Comparison of ENCODE assay signal across 7 cellular contexts in genomic region chr19:48966541-48967345, GRCh38. TPM values are rescaled to one million over a fixed set of nuclear protein-coding genes. Genes with fewer than 3 reads are reported as not detected.
DNase-seq lines count a peak whose midpoint lies in the region; ATAC-seq, FAIRE-seq and TF ChIP-seq lines count a peak whose summit lies in the region.

No MANE protein-coding gene starts in this region.

- intact Hi-C loops in endothelial cell of umbilical vein (cut with micrococcal nuclease), result no loop called here

- H3K27ac ChIP-seq in Peyer's patch (peak overlapping the region; percentile 80 to 96 (median 96)), endothelial cell of umbilical vein (ENCODE audit: insufficient read depth, low read depth, low read length) (no peak overlapping the region), parathyroid adenoma (peak overlapping the region; percentile 18)

- CTCF ChIA-PET in endothelial cell of umbilical vein (lab: Charles Lee), result interaction anchor here (0.8 to 2.7 kb wide), 5 partner anchors 27 to 179 kb away, joined by 3 to 20 read pairs (median 12); partner anchors contain the start of gene RUVBL2

- H2AFZ ChIP-seq in endothelial cell of umbilical vein (ENCODE audit: low read depth, low read length) (no peak overlapping the region), parathyroid adenoma (no peak overlapping the region)

- peaks cover 3% of the 10 kb centered on the region for H4K20me1 ChIP-seq in endothelial cell of umbilical vein (replicated peaks; ENCODE audit: control insufficient read depth, extremely low read depth, insufficient read depth, low read length)

- H3K4me3 ChIP-seq in Peyer's patch, result peak overlapping the region; percentile 58 to 91 (median 74)
- peak overlapping the region; percentile 35 to 79 (median 60) for H3K4me3 ChIP-seq in endothelial cell of umbilical vein (replicated peaks in 1 of 3; ENCODE audit: insufficient read depth in 1 of 3, low read depth in 1 of 3, low read length in 3 of 3)
- H3K4me3 ChIP-seq in parathyroid adenoma (ENCODE audit: low read depth, low read length), result peak overlapping the region; percentile 94

- H3K36me3 ChIP-seq in Peyer's patch (peaks cover 0 to 48% (median 0%) of the 10 kb centered on the region in 3 donors), endothelial cell of umbilical vein (ENCODE audit: control insufficient read depth in 2 of 2, extremely low read depth in 1 of 2, insufficient read depth in 2 of 2, low read length in 2 of 2) (peaks cover 3 to 9% of the 10 kb centered on the region in 2 experiments), parathyroid adenoma (ENCODE audit: control insufficient read depth, insufficient read depth, low read length) (no peaks in the 10 kb centered on the region)

- H3K4me1 ChIP-seq in Peyer's patch (peaks cover 0 to 40% (median 32%) of the 10 kb centered on the region in 4 donors), endothelial cell of umbilical vein (ENCODE audit: control insufficient read depth, extremely low read depth, insufficient read depth, low read length) (peaks cover 25% of the 10 kb centered on the region), parathyroid adenoma (peaks cover 35% of the 10 kb centered on the region)

- H3K9me3 ChIP-seq in Peyer's patch (no peaks in the 10 kb centered on the region), endothelial cell of umbilical vein (replicated peaks; ENCODE audit: control insufficient read depth, insufficient read depth, low read length) (no peaks in the 10 kb centered on the region), parathyroid adenoma (ENCODE audit: control insufficient read depth, low read length) (no peaks in the 10 kb centered on the region)

- peak; percentile 44 for FAIRE-seq in endothelial cell of umbilical vein (lab: Jason Lieb, UNC)

- POLR2A ChIA-PET in endothelial cell of umbilical vein (lab: Charles Lee), result interaction anchor here (0.6 to 2.3 kb wide), 3 partner anchors 91 to 201 kb away, joined by 4 to 14 read pairs (median 4); partner anchors contain the start of gene PPP1R15A

- TF ChIP-seq POLR2A in Peyer's patch (IDR thresholded peaks at IDR 0.05) (no peak), endothelial cell of umbilical vein (IDR thresholded peaks at IDR 0.05; ENCODE audit: low read depth, low read length) (no peak)

- DNase-seq in HCEC 1CT (peak; percentile 24), Peyer's patch (no peak), endothelial cell of umbilical vein (ENCODE audit: low read depth, low spot score) (no peak), amniotic stem cell (lab: John Stamatoyannopoulos, UW) (no peak), GM19238 (ENCODE audit: insufficient read length, low spot score) (no peak)

- H3K79me2 ChIP-seq in endothelial cell of umbilical vein (ENCODE audit: control insufficient read depth, insufficient read depth, low read length) (peaks cover 16% of the 10 kb centered on the region), parathyroid adenoma (peaks cover 5% of the 10 kb centered on the region)

- H3K9me1 ChIP-seq in endothelial cell of umbilical vein (replicated peaks; ENCODE audit: control insufficient read depth, extremely low read depth, insufficient read depth, low read length), result no peaks in the 10 kb centered on the region

- H3K27me3 ChIP-seq in Peyer's patch (no peaks in the 10 kb centered on the region), endothelial cell of umbilical vein (ENCODE audit: control insufficient read depth in 2 of 2, insufficient read depth in 2 of 2, low read length in 2 of 2) (no peaks in the 10 kb centered on the region), parathyroid adenoma (ENCODE audit: control insufficient read depth, insufficient read depth, low read length) (no peaks in the 10 kb centered on the region)

- no TSS peak for BruUV-seq in endothelial cell of umbilical vein (replicated peaks; lab: Mats Ljungman, UMichigan)

- peak overlapping the region; percentile 62 for H3K4me2 ChIP-seq in endothelial cell of umbilical vein (ENCODE audit: insufficient read depth, low read length)
- H3K4me2 ChIP-seq in parathyroid adenoma (ENCODE audit: low read length), result peak overlapping the region; percentile 100

- no peak for TF ChIP-seq CTCF in Peyer's patch (IDR thresholded peaks at IDR 0.05)
- TF ChIP-seq CTCF in endothelial cell of umbilical vein (IDR thresholded peaks at IDR 0.05; ENCODE audit: extremely low read depth in 1 of 2, insufficient read depth in 1 of 2, low read depth in 1 of 2, low read length in 2 of 2), result no peak
- TF ChIP-seq CTCF in parathyroid adenoma (IDR thresholded peaks at IDR 0.05), result no peak

- dilution Hi-C loops in endothelial cell of umbilical vein (cut with MboI; ENCODE audit: extremely low pct_ligation_motif_present, low sequenced_read_pairs), result no loop called here

- H3K9ac ChIP-seq in endothelial cell of umbilical vein (replicated peaks; ENCODE audit: extremely low read depth, insufficient read depth, low read length) (no peak overlapping the region), parathyroid adenoma (no peak overlapping the region)

- no peak for ATAC-seq in HG03196 (IDR thresholded peaks at IDR 0.05; ENCODE audit: unreplicated experiment)

TF ChIP-seq in endothelial cell of umbilical vein, 7 proteins besides CTCF, POLR2A, EP300 and RAD21 (continues in another document):
- no peak for TF ChIP-seq POLR2AphosphoS5 (IDR thresholded peaks at IDR 0.05; ENCODE audit: insufficient read depth, low read depth, low read length)
- no peak for TF ChIP-seq MAX (IDR thresholded peaks at IDR 0.05; ENCODE audit: insufficient read depth, insufficient read length)
- no peak for TF ChIP-seq FOS (IDR thresholded peaks at IDR 0.05; ENCODE audit: borderline replicate concordance, insufficient read depth, low read length)
- no peak for TF ChIP-seq EZH2 (IDR thresholded peaks at IDR 0.05; ENCODE audit: borderline replicate concordance, low read depth, low read length, severe bottlenecking)
- TF ChIP-seq MYC (IDR thresholded peaks at IDR 0.05; ENCODE audit: low read depth, low read length), result no peak
- no peak for TF ChIP-seq JUN (IDR thresholded peaks at IDR 0.05; ENCODE audit: borderline replicate concordance, insufficient read depth, insufficient read length, low read depth)

RNA-seq across cellular contexts. Expression of gene FTL, which starts 1.6 kb away (rescaled TPM):
- total RNA-seq in Peyer's patch (1,000 to 10,000 TPM; 5,249 to 9,852 (median 6,180) TPM), endothelial cell of umbilical vein (1,636 and 1,937 TPM in 2 replicates)
- 2,748 and 3,914 TPM in 2 replicates for polyA plus RNA-seq in endothelial cell of umbilical vein
- 1,662 and 2,128 TPM in 2 replicates for polyA plus RNA-seq in endothelial cell of umbilical vein (2011; cell fraction: cytosol; rRNA removed)
- 331 and 578 TPM in 2 replicates for polyA plus RNA-seq in endothelial cell of umbilical vein (2011; cell fraction: nucleus; rRNA removed)
- polyA plus RNA-seq in endothelial cell of umbilical vein (2012), result 2,261 and 3,115 TPM in 2 replicates
- polyA minus RNA-seq in endothelial cell of umbilical vein, result 849 and 921 TPM in 2 replicates
- 537 TPM for polyA minus RNA-seq in endothelial cell of umbilical vein (2011; cell fraction: cytosol; rRNA and poly(A)+ RNA removed)
- polyA minus RNA-seq in endothelial cell of umbilical vein (2011; cell fraction: nucleus; rRNA and poly(A)+ RNA removed), result 79.5 and 111 TPM in 2 replicates

RNA-seq across cellular contexts. Expression of gene BAX, which starts 12.1 kb away (rescaled TPM):
- 100 to 1,000 TPM in 3 of 4 donors, 10 to 100 TPM in 1; 71.0 to 138 (median 104) TPM for total RNA-seq in Peyer's patch
- total RNA-seq in endothelial cell of umbilical vein, result 267 and 295 TPM in 2 replicates
- 283 and 359 TPM in 2 replicates for polyA plus RNA-seq in endothelial cell of umbilical vein
- 221 and 270 TPM in 2 replicates for polyA plus RNA-seq in endothelial cell of umbilical vein (2011; cell fraction: cytosol; rRNA removed)
- 241 and 245 TPM in 2 replicates for polyA plus RNA-seq in endothelial cell of umbilical vein (2011; cell fraction: nucleus; rRNA removed)
- polyA plus RNA-seq in endothelial cell of umbilical vein (2012), result 414 and 430 TPM in 2 replicates
- 121 and 127 TPM in 2 replicates for polyA minus RNA-seq in endothelial cell of umbilical vein
- 38.0 TPM for polyA minus RNA-seq in endothelial cell of umbilical vein (2011; cell fraction: cytosol; rRNA and poly(A)+ RNA removed)
- 77.4 and 104 TPM in 2 replicates for polyA minus RNA-seq in endothelial cell of umbilical vein (2011; cell fraction: nucleus; rRNA and poly(A)+ RNA removed)

RNA-seq across cellular contexts. Expression of gene GYS1, which starts 26.4 kb away (rescaled TPM):
- total RNA-seq in Peyer's patch (10 to 100 TPM; 24.8 to 61.8 (median 44.0) TPM), endothelial cell of umbilical vein (53.9 and 58.9 TPM in 2 replicates)
- 39.0 and 41.7 TPM in 2 replicates for polyA plus RNA-seq in endothelial cell of umbilical vein
- 28.7 and 31.3 TPM in 2 replicates for polyA plus RNA-seq in endothelial cell of umbilical vein (2011; cell fraction: cytosol; rRNA removed)
- polyA plus RNA-seq in endothelial cell of umbilical vein (2011; cell fraction: nucleus; rRNA removed), result 58.2 and 75.4 TPM in 2 replicates
- 57.7 and 64.6 TPM in 2 replicates for polyA plus RNA-seq in endothelial cell of umbilical vein (2012)
- polyA minus RNA-seq in endothelial cell of umbilical vein, result 41.1 and 61.1 TPM in 2 replicates
- 38.7 TPM for polyA minus RNA-seq in endothelial cell of umbilical vein (2011; cell fraction: cytosol; rRNA and poly(A)+ RNA removed)
- polyA minus RNA-seq in endothelial cell of umbilical vein (2011; cell fraction: nucleus; rRNA and poly(A)+ RNA removed), result 26.9 and 29.9 TPM in 2 replicates

RNA-seq across cellular contexts. Expression of gene RUVBL2, which starts 26.9 kb away (rescaled TPM):
- total RNA-seq in Peyer's patch (100 to 1,000 TPM in 1 of 4 donors, 10 to 100 TPM in 3; 34.2 to 111 (median 42.8) TPM), endothelial cell of umbilical vein (110 and 115 TPM in 2 replicates)
- 185 and 200 TPM in 2 replicates for polyA plus RNA-seq in endothelial cell of umbilical vein
- 190 and 194 TPM in 2 replicates for polyA plus RNA-seq in endothelial cell of umbilical vein (2011; cell fraction: cytosol; rRNA removed)
- 192 and 197 TPM in 2 replicates for polyA plus RNA-seq in endothelial cell of umbilical vein (2011; cell fraction: nucleus; rRNA removed)
- polyA plus RNA-seq in endothelial cell of umbilical vein (2012), result 148 and 185 TPM in 2 replicates
- polyA minus RNA-seq in endothelial cell of umbilical vein, result 106 and 142 TPM in 2 replicates
- polyA minus RNA-seq in endothelial cell of umbilical vein (2011; cell fraction: cytosol; rRNA and poly(A)+ RNA removed), result 189 TPM
- 39.0 and 64.7 TPM in 2 replicates for polyA minus RNA-seq in endothelial cell of umbilical vein (2011; cell fraction: nucleus; rRNA and poly(A)+ RNA removed)

RNA-seq across cellular contexts. Expression of gene DHDH, which starts 33.2 kb away (rescaled TPM):
- total RNA-seq in Peyer's patch, result 10 to 100 TPM in 3 of 4 donors, not detected in 1; 14.6 to 55.5 (median 45.9) TPM
- not detected in 2 replicates for total RNA-seq in endothelial cell of umbilical vein
- not detected in 2 replicates for polyA plus RNA-seq in endothelial cell of umbilical vein
- not detected in 2 replicates for polyA plus RNA-seq in endothelial cell of umbilical vein (2011; cell fraction: cytosol; rRNA removed)
- polyA plus RNA-seq in endothelial cell of umbilical vein (2011; cell fraction: nucleus; rRNA removed), result not detected in 2 replicates
- not detected in 2 replicates for polyA plus RNA-seq in endothelial cell of umbilical vein (2012)
- not detected in 2 replicates for polyA minus RNA-seq in endothelial cell of umbilical vein
- not detected for polyA minus RNA-seq in endothelial cell of umbilical vein (2011; cell fraction: cytosol; rRNA and poly(A)+ RNA removed)
- not detected in 2 replicates for polyA minus RNA-seq in endothelial cell of umbilical vein (2011; cell fraction: nucleus; rRNA and poly(A)+ RNA removed)
